In the genomic region with DNA sequence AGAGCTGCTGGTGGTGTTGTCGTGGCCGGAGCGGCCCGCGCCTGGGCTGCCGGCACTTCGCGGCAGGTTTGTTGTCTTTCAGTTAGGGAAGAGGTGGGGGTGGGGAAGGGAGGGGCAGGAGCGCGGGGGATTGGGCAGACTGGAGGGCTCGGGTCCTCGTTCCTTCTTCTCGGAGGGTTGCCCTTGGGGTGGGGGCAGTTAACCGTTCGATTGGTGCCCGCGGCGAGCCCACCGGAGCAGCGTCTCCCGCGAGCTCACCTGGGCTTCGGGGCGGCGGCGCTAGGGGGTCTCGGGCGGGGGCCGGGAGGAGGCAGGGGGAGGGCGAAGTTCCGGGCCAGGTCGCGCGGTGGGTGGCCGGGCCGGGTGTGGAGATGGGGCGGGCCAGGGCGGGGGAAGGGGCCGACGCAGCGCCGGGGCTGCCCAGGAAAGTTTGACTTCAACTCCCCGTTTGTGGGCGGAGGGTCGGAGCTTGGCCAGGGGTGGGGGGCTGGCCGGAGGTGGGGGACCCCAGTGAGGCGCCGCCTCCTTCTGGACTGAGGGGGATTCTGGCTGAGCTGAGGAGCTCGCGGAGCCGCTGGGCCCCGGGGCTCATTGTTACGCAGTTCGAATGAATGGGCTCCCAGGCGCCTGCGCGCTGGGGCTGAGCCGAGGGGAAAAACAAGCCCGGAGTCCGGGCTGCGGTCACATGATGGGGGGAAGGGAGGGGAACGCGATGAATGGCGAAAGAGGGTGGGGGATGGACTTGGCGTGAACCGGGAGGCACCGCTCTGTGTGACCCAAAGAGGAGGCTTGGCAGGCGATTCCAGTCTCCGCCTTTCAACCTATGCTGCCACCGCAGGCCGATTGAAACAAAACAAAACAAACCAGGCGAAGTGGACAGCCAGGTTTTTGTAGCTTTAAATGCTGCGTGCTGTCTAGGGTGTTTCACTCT, we compare ENCODE assay signal across 1 cellular context.
A peak's percentile ranks its signal among the peaks of the same experiment; 100 is the strongest.
TF ChIP-seq lines count a peak whose summit lies in the region.

No MANE protein-coding gene starts in this region.

TF ChIP-seq in K562, 482 proteins besides CTCF, POLR2A, EP300 and RAD21 (continued from another document and continues in another):
- TF ChIP-seq, protein P1, sequence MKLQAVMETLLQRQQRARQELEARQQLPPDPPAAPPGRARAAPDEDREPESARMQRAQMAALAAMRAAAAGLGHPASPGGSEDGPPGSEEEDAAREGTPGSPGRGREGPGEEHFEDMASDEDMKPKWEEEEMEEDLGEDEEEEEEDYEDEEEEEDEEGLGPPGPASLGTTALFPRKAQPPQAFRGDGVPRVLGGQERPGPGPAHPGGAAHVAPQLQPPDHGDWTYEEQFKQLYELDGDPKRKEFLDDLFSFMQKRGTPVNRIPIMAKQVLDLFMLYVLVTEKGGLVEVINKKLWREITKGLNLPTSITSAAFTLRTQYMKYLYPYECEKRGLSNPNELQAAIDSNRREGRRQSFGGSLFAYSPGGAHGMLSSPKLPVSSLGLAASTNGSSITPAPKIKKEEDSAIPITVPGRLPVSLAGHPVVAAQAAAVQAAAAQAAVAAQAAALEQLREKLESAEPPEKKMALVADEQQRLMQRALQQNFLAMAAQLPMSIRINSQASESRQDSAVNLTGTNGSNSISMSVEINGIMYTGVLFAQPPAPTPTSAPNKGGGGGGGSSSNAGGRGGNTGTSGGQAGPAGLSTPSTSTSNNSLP (IDR thresholded peaks at IDR 0.05; ENCODE audit: borderline replicate concordance, low read depth, low read length): peak; percentile 39; the same call in 1 of the 2 replicates
- TF ChIP-seq SLC30A9 (CRISPR knock-in tag; IDR thresholded peaks at IDR 0.05) (no peak), ZNF12 (CRISPR knock-in tag; IDR thresholded peaks at IDR 0.05) (peak; percentile 77; the same call in 1 of the 2 replicates), ZNF134 (CRISPR knock-in tag; conservative IDR thresholded peaks at IDR 0.05) (no peak), SAFB (IDR thresholded peaks at IDR 0.05; ENCODE audit: borderline replicate concordance, low read depth, low read length) (no peak; the same call in 1 of the 2 replicates), ADNP (tag; IDR thresholded peaks at IDR 0.05) (no peak), XRCC4 (IDR thresholded peaks at IDR 0.05; ENCODE audit: extremely low read depth, insufficient read depth, insufficient read length) (no peak), NFXL1 (CRISPR knock-in tag; IDR thresholded peaks at IDR 0.05) (no peak), GTF2E2 (tag; IDR thresholded peaks at IDR 0.05) (no peak), RBM15 (IDR thresholded peaks at IDR 0.05; ENCODE audit: insufficient read depth, low read length) (no peak), ZNF445 (CRISPR knock-in tag; IDR thresholded peaks at IDR 0.05; ENCODE audit: low read depth) (peak; percentile 67; the same call in 1 of the 2 replicates), MTF1 (CRISPR knock-in tag; IDR thresholded peaks at IDR 0.05; ENCODE audit: borderline replicate concordance) (no peak), ZNF133 (CRISPR knock-in tag; IDR thresholded peaks at IDR 0.05) (no peak), SMARCB1 (IDR thresholded peaks at IDR 0.05; ENCODE audit: insufficient read length, low read depth) (no peak), ZFPM2 (CRISPR knock-in tag; IDR thresholded peaks at IDR 0.05) (no peak), TEAD4 (IDR thresholded peaks at IDR 0.05; ENCODE audit: low read length) (peak; percentile 69), TEAD4 (CRISPR knock-in tag; IDR thresholded peaks at IDR 0.05; ENCODE audit: borderline replicate concordance) (no peak), FIP1L1 (IDR thresholded peaks at IDR 0.05; ENCODE audit: low read depth, low read length, poor library complexity, severe bottlenecking) (no peak), CEBPG (CRISPR knock-in tag; IDR thresholded peaks at IDR 0.05) (peak; percentile 88), CEBPG (tag; conservative IDR thresholded peaks at IDR 0.05 in 1 of 2, IDR thresholded peaks at IDR 0.05 in 1 of 2) (peak; percentile 75 to 89), ZNF175 (CRISPR knock-in tag; IDR thresholded peaks at IDR 0.05; ENCODE audit: low read depth) (0 out of 2 replicates have a peak, but pooled peaks have one; percentile 47), SIX5 (IDR thresholded peaks at IDR 0.05; ENCODE audit: borderline replicate concordance in 1 of 2, insufficient read depth in 1 of 2, low read depth in 1 of 2, low read length in 2 of 2) (peak in 1 of 2 experiments; percentile 18; a peak in 1 of 4 replicates), CREM (IDR thresholded peaks at IDR 0.05; ENCODE audit: low read depth) (peak; percentile 88), NEUROD1 (IDR thresholded peaks at IDR 0.05; ENCODE audit: borderline replicate concordance, low read depth, low read length, partially characterized antibody) (no peak)
- TF ChIP-seq, protein P2, sequence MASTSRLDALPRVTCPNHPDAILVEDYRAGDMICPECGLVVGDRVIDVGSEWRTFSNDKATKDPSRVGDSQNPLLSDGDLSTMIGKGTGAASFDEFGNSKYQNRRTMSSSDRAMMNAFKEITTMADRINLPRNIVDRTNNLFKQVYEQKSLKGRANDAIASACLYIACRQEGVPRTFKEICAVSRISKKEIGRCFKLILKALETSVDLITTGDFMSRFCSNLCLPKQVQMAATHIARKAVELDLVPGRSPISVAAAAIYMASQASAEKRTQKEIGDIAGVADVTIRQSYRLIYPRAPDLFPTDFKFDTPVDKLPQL (IDR thresholded peaks at IDR 0.05; ENCODE audit: extremely low read depth, insufficient read length): no peak
- TF ChIP-seq, protein P3, sequence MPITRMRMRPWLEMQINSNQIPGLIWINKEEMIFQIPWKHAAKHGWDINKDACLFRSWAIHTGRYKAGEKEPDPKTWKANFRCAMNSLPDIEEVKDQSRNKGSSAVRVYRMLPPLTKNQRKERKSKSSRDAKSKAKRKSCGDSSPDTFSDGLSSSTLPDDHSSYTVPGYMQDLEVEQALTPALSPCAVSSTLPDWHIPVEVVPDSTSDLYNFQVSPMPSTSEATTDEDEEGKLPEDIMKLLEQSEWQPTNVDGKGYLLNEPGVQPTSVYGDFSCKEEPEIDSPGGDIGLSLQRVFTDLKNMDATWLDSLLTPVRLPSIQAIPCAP (CRISPR knock-in tag; IDR thresholded peaks at IDR 0.05; ENCODE audit: borderline replicate concordance): no peak
- TF ChIP-seq, protein P4, sequence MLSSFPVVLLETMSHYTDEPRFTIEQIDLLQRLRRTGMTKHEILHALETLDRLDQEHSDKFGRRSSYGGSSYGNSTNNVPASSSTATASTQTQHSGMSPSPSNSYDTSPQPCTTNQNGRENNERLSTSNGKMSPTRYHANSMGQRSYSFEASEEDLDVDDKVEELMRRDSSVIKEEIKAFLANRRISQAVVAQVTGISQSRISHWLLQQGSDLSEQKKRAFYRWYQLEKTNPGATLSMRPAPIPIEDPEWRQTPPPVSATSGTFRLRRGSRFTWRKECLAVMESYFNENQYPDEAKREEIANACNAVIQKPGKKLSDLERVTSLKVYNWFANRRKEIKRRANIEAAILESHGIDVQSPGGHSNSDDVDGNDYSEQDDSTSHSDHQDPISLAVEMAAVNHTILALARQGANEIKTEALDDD (IDR thresholded peaks at IDR 0.05): peak; percentile 73
- TF ChIP-seq, protein P5, sequence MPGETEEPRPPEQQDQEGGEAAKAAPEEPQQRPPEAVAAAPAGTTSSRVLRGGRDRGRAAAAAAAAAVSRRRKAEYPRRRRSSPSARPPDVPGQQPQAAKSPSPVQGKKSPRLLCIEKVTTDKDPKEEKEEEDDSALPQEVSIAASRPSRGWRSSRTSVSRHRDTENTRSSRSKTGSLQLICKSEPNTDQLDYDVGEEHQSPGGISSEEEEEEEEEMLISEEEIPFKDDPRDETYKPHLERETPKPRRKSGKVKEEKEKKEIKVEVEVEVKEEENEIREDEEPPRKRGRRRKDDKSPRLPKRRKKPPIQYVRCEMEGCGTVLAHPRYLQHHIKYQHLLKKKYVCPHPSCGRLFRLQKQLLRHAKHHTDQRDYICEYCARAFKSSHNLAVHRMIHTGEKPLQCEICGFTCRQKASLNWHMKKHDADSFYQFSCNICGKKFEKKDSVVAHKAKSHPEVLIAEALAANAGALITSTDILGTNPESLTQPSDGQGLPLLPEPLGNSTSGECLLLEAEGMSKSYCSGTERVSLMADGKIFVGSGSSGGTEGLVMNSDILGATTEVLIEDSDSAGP (CRISPR knock-in tag; IDR thresholded peaks at IDR 0.05): peak; percentile 84
- TF ChIP-seq, protein P6, sequence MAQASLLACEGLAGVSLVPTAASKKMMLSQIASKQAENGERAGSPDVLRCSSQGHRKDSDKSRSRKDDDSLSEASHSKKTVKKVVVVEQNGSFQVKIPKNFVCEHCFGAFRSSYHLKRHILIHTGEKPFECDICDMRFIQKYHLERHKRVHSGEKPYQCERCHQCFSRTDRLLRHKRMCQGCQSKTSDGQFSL (CRISPR knock-in tag; IDR thresholded peaks at IDR 0.05): 0 out of 2 replicates have a peak, but pooled peaks have one; percentile 33
- TF ChIP-seq, protein P6 (tag; IDR thresholded peaks at IDR 0.05): peak in 1 of 2 experiments; percentile 16; a peak in 1 of 4 replicates
- TF ChIP-seq, protein P7, sequence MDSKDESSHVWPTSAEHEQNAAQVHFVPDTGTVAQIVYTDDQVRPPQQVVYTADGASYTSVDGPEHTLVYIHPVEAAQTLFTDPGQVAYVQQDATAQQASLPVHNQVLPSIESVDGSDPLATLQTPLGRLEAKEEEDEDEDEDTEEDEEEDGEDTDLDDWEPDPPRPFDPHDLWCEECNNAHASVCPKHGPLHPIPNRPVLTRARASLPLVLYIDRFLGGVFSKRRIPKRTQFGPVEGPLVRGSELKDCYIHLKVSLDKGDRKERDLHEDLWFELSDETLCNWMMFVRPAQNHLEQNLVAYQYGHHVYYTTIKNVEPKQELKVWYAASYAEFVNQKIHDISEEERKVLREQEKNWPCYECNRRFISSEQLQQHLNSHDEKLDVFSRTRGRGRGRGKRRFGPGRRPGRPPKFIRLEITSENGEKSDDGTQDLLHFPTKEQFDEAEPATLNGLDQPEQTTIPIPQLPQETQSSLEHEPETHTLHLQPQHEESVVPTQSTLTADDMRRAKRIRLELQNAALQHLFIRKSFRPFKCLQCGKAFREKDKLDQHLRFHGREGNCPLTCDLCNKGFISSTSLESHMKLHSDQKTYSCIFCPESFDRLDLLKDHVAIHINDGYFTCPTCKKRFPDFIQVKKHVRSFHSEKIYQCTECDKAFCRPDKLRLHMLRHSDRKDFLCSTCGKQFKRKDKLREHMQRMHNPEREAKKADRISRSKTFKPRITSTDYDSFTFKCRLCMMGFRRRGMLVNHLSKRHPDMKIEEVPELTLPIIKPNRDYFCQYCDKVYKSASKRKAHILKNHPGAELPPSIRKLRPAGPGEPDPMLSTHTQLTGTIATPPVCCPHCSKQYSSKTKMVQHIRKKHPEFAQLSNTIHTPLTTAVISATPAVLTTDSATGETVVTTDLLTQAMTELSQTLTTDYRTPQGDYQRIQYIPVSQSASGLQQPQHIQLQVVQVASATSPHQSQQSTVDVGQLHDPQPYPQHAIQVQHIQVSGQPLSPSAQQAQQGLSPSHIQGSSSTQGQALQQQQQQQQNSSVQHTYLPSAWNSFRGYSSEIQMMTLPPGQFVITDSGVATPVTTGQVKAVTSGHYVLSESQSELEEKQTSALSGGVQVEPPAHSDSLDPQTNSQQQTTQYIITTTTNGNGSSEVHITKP (IDR thresholded peaks at IDR 0.05; ENCODE audit: partially characterized antibody): peak; percentile 73
- TF ChIP-seq, protein P8, sequence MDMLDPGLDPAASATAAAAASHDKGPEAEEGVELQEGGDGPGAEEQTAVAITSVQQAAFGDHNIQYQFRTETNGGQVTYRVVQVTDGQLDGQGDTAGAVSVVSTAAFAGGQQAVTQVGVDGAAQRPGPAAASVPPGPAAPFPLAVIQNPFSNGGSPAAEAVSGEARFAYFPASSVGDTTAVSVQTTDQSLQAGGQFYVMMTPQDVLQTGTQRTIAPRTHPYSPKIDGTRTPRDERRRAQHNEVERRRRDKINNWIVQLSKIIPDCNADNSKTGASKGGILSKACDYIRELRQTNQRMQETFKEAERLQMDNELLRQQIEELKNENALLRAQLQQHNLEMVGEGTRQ (CRISPR knock-in tag; IDR thresholded peaks at IDR 0.05): peak; percentile 96
- TF ChIP-seq, protein P9, sequence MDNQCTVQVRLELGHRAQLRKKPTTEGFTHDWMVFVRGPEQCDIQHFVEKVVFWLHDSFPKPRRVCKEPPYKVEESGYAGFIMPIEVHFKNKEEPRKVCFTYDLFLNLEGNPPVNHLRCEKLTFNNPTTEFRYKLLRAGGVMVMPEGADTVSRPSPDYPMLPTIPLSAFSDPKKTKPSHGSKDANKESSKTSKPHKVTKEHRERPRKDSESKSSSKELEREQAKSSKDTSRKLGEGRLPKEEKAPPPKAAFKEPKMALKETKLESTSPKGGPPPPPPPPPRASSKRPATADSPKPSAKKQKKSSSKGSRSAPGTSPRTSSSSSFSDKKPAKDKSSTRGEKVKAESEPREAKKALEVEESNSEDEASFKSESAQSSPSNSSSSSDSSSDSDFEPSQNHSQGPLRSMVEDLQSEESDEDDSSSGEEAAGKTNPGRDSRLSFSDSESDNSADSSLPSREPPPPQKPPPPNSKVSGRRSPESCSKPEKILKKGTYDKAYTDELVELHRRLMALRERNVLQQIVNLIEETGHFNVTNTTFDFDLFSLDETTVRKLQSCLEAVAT (IDR thresholded peaks at IDR 0.05): peak; percentile 12 to 92; a peak in 2 of 4 replicates
- TF ChIP-seq, protein P10, sequence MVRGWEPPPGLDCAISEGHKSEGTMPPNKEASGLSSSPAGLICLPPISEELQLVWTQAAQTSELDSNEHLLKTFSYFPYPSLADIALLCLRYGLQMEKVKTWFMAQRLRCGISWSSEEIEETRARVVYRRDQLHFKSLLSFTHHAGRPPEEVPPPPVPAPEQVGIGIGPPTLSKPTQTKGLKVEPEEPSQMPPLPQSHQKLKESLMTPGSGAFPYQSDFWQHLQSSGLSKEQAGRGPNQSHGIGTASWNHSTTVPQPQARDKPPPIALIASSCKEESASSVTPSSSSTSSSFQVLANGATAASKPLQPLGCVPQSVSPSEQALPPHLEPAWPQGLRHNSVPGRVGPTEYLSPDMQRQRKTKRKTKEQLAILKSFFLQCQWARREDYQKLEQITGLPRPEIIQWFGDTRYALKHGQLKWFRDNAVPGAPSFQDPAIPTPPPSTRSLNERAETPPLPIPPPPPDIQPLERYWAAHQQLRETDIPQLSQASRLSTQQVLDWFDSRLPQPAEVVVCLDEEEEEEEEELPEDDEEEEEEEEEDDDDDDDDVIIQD (CRISPR knock-in tag; IDR thresholded peaks at IDR 0.05): 0 out of 2 replicates have a peak, but pooled peaks have one; percentile 76
- TF ChIP-seq, protein P11, sequence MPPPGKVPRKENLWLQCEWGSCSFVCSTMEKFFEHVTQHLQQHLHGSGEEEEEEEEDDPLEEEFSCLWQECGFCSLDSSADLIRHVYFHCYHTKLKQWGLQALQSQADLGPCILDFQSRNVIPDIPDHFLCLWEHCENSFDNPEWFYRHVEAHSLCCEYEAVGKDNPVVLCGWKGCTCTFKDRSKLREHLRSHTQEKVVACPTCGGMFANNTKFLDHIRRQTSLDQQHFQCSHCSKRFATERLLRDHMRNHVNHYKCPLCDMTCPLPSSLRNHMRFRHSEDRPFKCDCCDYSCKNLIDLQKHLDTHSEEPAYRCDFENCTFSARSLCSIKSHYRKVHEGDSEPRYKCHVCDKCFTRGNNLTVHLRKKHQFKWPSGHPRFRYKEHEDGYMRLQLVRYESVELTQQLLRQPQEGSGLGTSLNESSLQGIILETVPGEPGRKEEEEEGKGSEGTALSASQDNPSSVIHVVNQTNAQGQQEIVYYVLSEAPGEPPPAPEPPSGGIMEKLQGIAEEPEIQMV (tag; conservative IDR thresholded peaks at IDR 0.05; ENCODE audit: low read depth): no peak
